Comparison of ENCODE assay signal across 2 cellular contexts in the genomic region with DNA sequence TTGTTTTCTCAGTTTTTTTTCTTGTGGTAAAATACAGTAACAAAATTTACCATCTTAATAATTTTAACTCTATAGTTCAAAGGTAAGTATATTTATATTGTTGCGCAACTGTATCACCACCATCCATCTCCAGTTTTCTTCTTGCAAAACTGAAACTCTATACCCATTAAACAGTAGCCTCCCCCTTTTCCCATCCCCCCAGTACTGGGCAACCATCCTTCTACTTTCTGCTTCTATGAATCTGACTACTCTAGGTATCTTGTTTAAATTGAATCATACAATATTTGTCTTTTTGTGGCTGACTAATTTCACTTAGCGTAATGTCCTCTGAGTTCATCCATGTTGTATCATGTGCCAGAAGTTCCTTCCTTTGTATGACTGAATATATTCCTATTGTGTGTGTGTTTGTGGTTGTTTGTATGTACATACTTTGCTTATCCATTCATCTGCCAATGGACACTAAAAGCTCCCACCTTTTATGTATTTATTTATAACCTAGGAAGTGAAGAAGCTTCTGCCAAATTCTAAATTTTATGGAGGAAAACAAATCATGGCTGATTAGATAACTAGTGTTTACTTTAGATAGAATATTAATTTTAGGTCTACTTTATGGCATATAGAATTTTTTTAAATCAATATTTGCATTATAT.
TF ChIP-seq lines count a peak whose summit lies in the region.

No MANE protein-coding gene starts in this region.

TF ChIP-seq in IMR-90, 13 proteins besides CTCF, POLR2A, EP300 and RAD21:
- TF ChIP-seq MAZ (IDR thresholded peaks at IDR 0.05; ENCODE audit: borderline replicate concordance, low read depth, low read length), result no peak
- no peak for TF ChIP-seq RCOR1 (IDR thresholded peaks at IDR 0.05; ENCODE audit: insufficient replicate concordance, low read length)
- TF ChIP-seq BHLHE40 (IDR thresholded peaks at IDR 0.05; ENCODE audit: low read depth, low read length), result peak; percentile 47
- TF ChIP-seq, protein P1, sequence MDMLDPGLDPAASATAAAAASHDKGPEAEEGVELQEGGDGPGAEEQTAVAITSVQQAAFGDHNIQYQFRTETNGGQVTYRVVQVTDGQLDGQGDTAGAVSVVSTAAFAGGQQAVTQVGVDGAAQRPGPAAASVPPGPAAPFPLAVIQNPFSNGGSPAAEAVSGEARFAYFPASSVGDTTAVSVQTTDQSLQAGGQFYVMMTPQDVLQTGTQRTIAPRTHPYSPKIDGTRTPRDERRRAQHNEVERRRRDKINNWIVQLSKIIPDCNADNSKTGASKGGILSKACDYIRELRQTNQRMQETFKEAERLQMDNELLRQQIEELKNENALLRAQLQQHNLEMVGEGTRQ (IDR thresholded peaks at IDR 0.05; ENCODE audit: low read depth, low read length), result no peak
- no peak for TF ChIP-seq ELK1 (IDR thresholded peaks at IDR 0.05; ENCODE audit: borderline replicate concordance, low read depth, low read length)
- TF ChIP-seq NFE2L2 (IDR thresholded peaks at IDR 0.05; ENCODE audit: low read depth, low read length), result no peak
- no peak for TF ChIP-seq CHD1 (IDR thresholded peaks at IDR 0.05; ENCODE audit: low read depth, low read length)
- TF ChIP-seq CEBPB (IDR thresholded peaks at IDR 0.05; ENCODE audit: low read depth, low read length), result peak; percentile 96

TF ChIP-seq in GM23338, 12 proteins besides CTCF, POLR2A, EP300 and RAD21:
- TF ChIP-seq EZH2phosphoT487 (IDR thresholded peaks at IDR 0.05; ENCODE audit: unreplicated experiment) (no peak), ZNF114 (CRISPR knock-in tag; IDR thresholded peaks at IDR 0.05) (no peak), JUNB (IDR thresholded peaks at IDR 0.05; ENCODE audit: unreplicated experiment) (no peak), STAT1 (IDR thresholded peaks at IDR 0.05; ENCODE audit: unreplicated experiment) (no peak), ZNF331 (CRISPR knock-in tag; IDR thresholded peaks at IDR 0.05; ENCODE audit: low read depth) (no peak)
